Comparison of ENCODE assay signal across 19 cellular contexts in genomic region chr4:165191253-165191652, GRCh38. TPM values are rescaled to one million over a fixed set of nuclear protein-coding genes. Genes with fewer than 3 reads are reported as not detected.
A peak's percentile ranks its signal among the peaks of the same experiment; 100 is the strongest.
DNase-seq lines count a peak whose midpoint lies in the region; ATAC-seq and TF ChIP-seq lines count a peak whose summit lies in the region.
"Had no signal": no experiment of that assay in that cellular context is flagged by ENCODE, and none has a peak within 500 bp of the region (broad histone marks: within the 10 kb centered on the region; RNA-seq: fewer than 3 reads in every experiment).

No MANE protein-coding gene starts in this region.

- peaks cover 0 to 6% of the 10 kb centered on the region in 2 experiments; a peak in 2 of 4 replicates for H3K4me1 ChIP-seq in SK-N-SH (ENCODE audit: control insufficient read depth in 1 of 2, insufficient read depth in 2 of 2, low read depth in 1 of 2, low read length in 1 of 2)
- H3K4me1 ChIP-seq in neural progenitor cell: no peaks in the 10 kb centered on the region
- H3K4me1 ChIP-seq: BE2C, HAP-1, SJCRH30 had no signal

- TF ChIP-seq CTCF in SK-N-SH (IDR thresholded peaks at IDR 0.05) (no peak), neural progenitor cell (IDR thresholded peaks at IDR 0.05) (no peak)

- no peaks in the 10 kb centered on the region for H3K79me2 ChIP-seq in SK-N-SH (ENCODE audit: insufficient read depth)
- no peaks in the 10 kb centered on the region for H3K79me2 ChIP-seq in neural progenitor cell (ENCODE audit: low read depth)

- H4K20me1 ChIP-seq in SK-N-SH (ENCODE audit: insufficient read depth) (no peaks in the 10 kb centered on the region), neural progenitor cell (ENCODE audit: low read depth) (no peaks in the 10 kb centered on the region)

- no peaks in the 10 kb centered on the region for H3K9me2 ChIP-seq in SK-N-SH

- peak overlapping the region; percentile 47 for H3K27ac Mint-ChIP-seq in activated naive CD4-positive, alpha-beta T cell treated with anti-CD3 and anti-CD28 coated beads, Interleukin-2, amount 50 U/mL, for 24 hours
- peak overlapping the region; percentile 51 for H3K27ac Mint-ChIP-seq in activated T-helper 2 cell treated with anti-CD3 and anti-CD28 coated beads, Interferon-gamma antibody, Interleukin-2, Interleukin-4, amounts not matched to agents 10 μg/mL and 5 μg/mL and 100 μg/mL, durations not matched to agents 14 hours and 24 hours and 36 hours
- H3K27ac Mint-ChIP-seq in neural progenitor cell: no peak overlapping the region
- H3K27ac Mint-ChIP-seq: CD4-positive, alpha-beta T cell had no signal

- H3K27me3 ChIP-seq in SK-N-SH (ENCODE audit: insufficient read depth) (no peaks in the 10 kb centered on the region), neural progenitor cell (no peaks in the 10 kb centered on the region)
- H3K27me3 ChIP-seq: BE2C, SJCRH30 had no signal

- peaks cover 6% of the 10 kb centered on the region for H3K9me3 Mint-ChIP-seq in activated naive CD4-positive, alpha-beta T cell treated with anti-CD3 and anti-CD28 coated beads, Interleukin-2, amount 50 U/mL, for 24 hours
- H3K9me3 Mint-ChIP-seq in activated T-helper 2 cell treated with anti-CD3 and anti-CD28 coated beads, Interferon-gamma antibody, Interleukin-2, Interleukin-4, amounts not matched to agents 10 μg/mL and 5 μg/mL and 100 μg/mL, durations not matched to agents 14 hours and 24 hours and 36 hours: no peaks in the 10 kb centered on the region
- H3K9me3 Mint-ChIP-seq in neural progenitor cell: no peaks in the 10 kb centered on the region
- H3K9me3 Mint-ChIP-seq: CD4-positive, alpha-beta T cell had no signal

- H3K4me1 Mint-ChIP-seq in activated naive CD4-positive, alpha-beta T cell treated with anti-CD3 and anti-CD28 coated beads, Interleukin-2, amount 50 U/mL, for 24 hours: peaks cover 26% of the 10 kb centered on the region
- H3K4me1 Mint-ChIP-seq in activated T-helper 2 cell treated with anti-CD3 and anti-CD28 coated beads, Interferon-gamma antibody, Interleukin-2, Interleukin-4, amounts not matched to agents 10 μg/mL and 5 μg/mL and 100 μg/mL, durations not matched to agents 14 hours and 24 hours and 36 hours (ENCODE audit: low read depth): peaks cover 30% of the 10 kb centered on the region
- no peaks in the 10 kb centered on the region for H3K4me1 Mint-ChIP-seq in neural progenitor cell

- H3K36me3 Mint-ChIP-seq in activated naive CD4-positive, alpha-beta T cell treated with anti-CD3 and anti-CD28 coated beads, Interleukin-2, amount 50 U/mL, for 24 hours: peaks cover 4% of the 10 kb centered on the region
- H3K36me3 Mint-ChIP-seq in activated T-helper 2 cell treated with anti-CD3 and anti-CD28 coated beads, Interferon-gamma antibody, Interleukin-2, Interleukin-4, amounts not matched to agents 10 μg/mL and 5 μg/mL and 100 μg/mL, durations not matched to agents 14 hours and 24 hours and 36 hours (ENCODE audit: low read depth): no peaks in the 10 kb centered on the region
- H3K36me3 Mint-ChIP-seq in neural progenitor cell: no peaks in the 10 kb centered on the region

- no peak for TF ChIP-seq EP300 in SK-N-SH (IDR thresholded peaks at IDR 0.05; ENCODE audit: borderline replicate concordance in 1 of 2, low read depth in 1 of 2, low read length in 1 of 2)

- TF ChIP-seq RAD21 in SK-N-SH (IDR thresholded peaks at IDR 0.05; ENCODE audit: low read length): no peak

- H3K27ac ChIP-seq in SK-N-SH (ENCODE audit: low read depth in 2 of 2, low read length in 1 of 2): peak overlapping the region in 1 of 2 experiments; percentile 34; a peak in 1 of 4 replicates
- H3K27ac ChIP-seq in neural progenitor cell: no peak overlapping the region
- H3K27ac ChIP-seq: SJCRH30 had no signal

- ATAC-seq in HG03460 (IDR thresholded peaks at IDR 0.05; ENCODE audit: unreplicated experiment): no peak
- ATAC-seq: K562, PC-3 had no signal

- H3K4me2 ChIP-seq in SK-N-SH (no peak overlapping the region), neural progenitor cell (no peak overlapping the region)

- CTCF ChIA-PET in SK-N-SH (lab: Yijun Ruan, JAX): no interaction called here

- H3K9me3 ChIP-seq in SK-N-SH (no peaks in the 10 kb centered on the region), neural progenitor cell (ENCODE audit: low read depth) (no peaks in the 10 kb centered on the region)
- H3K9me3 ChIP-seq: BE2C, HAP-1, SJCRH30 had no signal

- intact Hi-C loops in activated T-helper 2 cell treated with anti-CD3 and anti-CD28 coated beads, Interferon-gamma antibody, Interleukin-2, Interleukin-4, amounts not matched to agents 10 μg/mL and 5 μg/mL and 100 μg/mL, durations not matched to agents 14 hours and 24 hours and 36 hours (cut with micrococcal nuclease): no loop called here

- 57% methylated on average over 3 of the region's 3 CpGs for WGBS in SK-N-SH (ENCODE audit: low lambda C conversion rate)

- H3K9ac ChIP-seq in SK-N-SH: no peak overlapping the region
- no peak overlapping the region for H3K9ac ChIP-seq in neural progenitor cell

- DNase-seq in activated naive CD4-positive, alpha-beta T cell treated with Interleukin-2 at 50 U/mL for 16 hours: no peak
- no peak for DNase-seq in SK-N-SH
- DNase-seq in activated T-helper 2 cell treated with anti-CD3 and anti-CD28 coated beads, Interferon-gamma antibody, Interleukin-2, Interleukin-4, amounts not matched to agents 10 μg/mL and 5 μg/mL and 100 μg/mL, durations not matched to agents 14 hours and 24 hours and 36 hours (ENCODE audit: low spot score): no peak
- DNase-seq in neural progenitor cell (ENCODE audit: low spot score): no peak
- no peak for DNase-seq in NCI-H82 (lab: John Stamatoyannopoulos, UW)
- no peak for DNase-seq in DMS79 (lab: John Stamatoyannopoulos, UW)
- DNase-seq: BE2C; Calu3; CD4-positive, alpha-beta T cell; DMS53; NCI-H187 treated with DMSO at 0.1 percent for 48 hours; NCI-H345; NCI-H69; PC-3; SJCRH30 had no signal

- POLR2A ChIA-PET in SK-N-SH (lab: Yijun Ruan, JAX): no interaction called here

- H3F3A ChIP-seq in SK-N-SH (replicated peaks; ENCODE audit: insufficient read depth) (no peaks in the 10 kb centered on the region), neural progenitor cell (ENCODE audit: low read depth) (no peaks in the 10 kb centered on the region)

- H2AFZ ChIP-seq in SK-N-SH (ENCODE audit: low read depth) (no peak overlapping the region), neural progenitor cell (replicated peaks) (peak overlapping the region; percentile 40)

- H3K4me3 ChIP-seq in SK-N-SH (ENCODE audit: low read depth in 2 of 2, low read length in 1 of 2) (no peak overlapping the region), neural progenitor cell (no peak overlapping the region)
- H3K4me3 ChIP-seq: HAP-1, K562, SJCRH30 had no signal

- H3K36me3 ChIP-seq in SK-N-SH (replicated peaks in 1 of 2; ENCODE audit: control insufficient read depth in 1 of 2, insufficient read depth in 2 of 2, low read length in 1 of 2) (no peaks in the 10 kb centered on the region), neural progenitor cell (no peaks in the 10 kb centered on the region)
- H3K36me3 ChIP-seq: BE2C, HAP-1, SJCRH30 had no signal

- no peaks in the 10 kb centered on the region for H3K27me3 Mint-ChIP-seq in activated naive CD4-positive, alpha-beta T cell treated with anti-CD3 and anti-CD28 coated beads, Interleukin-2, amount 50 U/mL, for 24 hours
- no peaks in the 10 kb centered on the region for H3K27me3 Mint-ChIP-seq in activated T-helper 2 cell treated with anti-CD3 and anti-CD28 coated beads, Interferon-gamma antibody, Interleukin-2, Interleukin-4, amounts not matched to agents 10 μg/mL and 5 μg/mL and 100 μg/mL, durations not matched to agents 14 hours and 24 hours and 36 hours (ENCODE audit: low read depth)
- no peaks in the 10 kb centered on the region for H3K27me3 Mint-ChIP-seq in neural progenitor cell (ENCODE audit: insufficient read depth, low read depth)
- H3K27me3 Mint-ChIP-seq: CD4-positive, alpha-beta T cell had no signal

- H3K4me3 Mint-ChIP-seq in activated naive CD4-positive, alpha-beta T cell treated with anti-CD3 and anti-CD28 coated beads, Interleukin-2, amount 50 U/mL, for 24 hours: no peak overlapping the region
- H3K4me3 Mint-ChIP-seq in activated T-helper 2 cell treated with anti-CD3 and anti-CD28 coated beads, Interferon-gamma antibody, Interleukin-2, Interleukin-4, amounts not matched to agents 10 μg/mL and 5 μg/mL and 100 μg/mL, durations not matched to agents 14 hours and 24 hours and 36 hours (ENCODE audit: low read depth): no peak overlapping the region
- H3K4me3 Mint-ChIP-seq in neural progenitor cell: no peak overlapping the region
- H3K4me3 Mint-ChIP-seq: CD4-positive, alpha-beta T cell had no signal

TF ChIP-seq in SK-N-SH, 30 proteins besides CTCF, POLR2A, EP300 and RAD21:
- TF ChIP-seq RXRA (IDR thresholded peaks at IDR 0.05; ENCODE audit: borderline replicate concordance, low read depth): no peak
- 0 out of 2 replicates have a peak, but pooled peaks have one; percentile 4 for TF ChIP-seq GATA2 (CRISPR knock-in tag; IDR thresholded peaks at IDR 0.05)

RNA-seq across cellular contexts. Expression of gene KLHL2, which starts 16.1 kb away (rescaled TPM):
- 25.0 and 36.0 TPM in 2 replicates for polyA plus RNA-seq in SK-N-SH (2012; rRNA removed)
- polyA plus RNA-seq in SK-N-SH (2012; cell fraction: cytosol; rRNA removed): 37.5 and 46.0 TPM in 2 replicates
- polyA plus RNA-seq in SK-N-SH (2012; cell fraction: nucleus; rRNA removed): 15.9 and 28.9 TPM in 2 replicates
- total RNA-seq in activated T-helper 2 cell treated with anti-CD3 and anti-CD28 coated beads, Interferon-gamma antibody, Interleukin-2, Interleukin-4, amounts not matched to agents 10 μg/mL and 5 μg/mL and 100 μg/mL, durations not matched to agents 14 hours and 24 hours and 36 hours: 30.3 and 32.3 TPM in 2 replicates
- total RNA-seq in neural progenitor cell (ENCODE audit: low replicate concordance): 18.6 and 24.3 TPM in 2 replicates
